Comparison of ENCODE assay signal across 17 cellular contexts in genomic region chr22:37177755-37178154, GRCh38. TPM values are rescaled to one million over a fixed set of nuclear protein-coding genes. Genes with fewer than 3 reads are reported as not detected.
A peak's percentile ranks its signal among the peaks of the same experiment; 100 is the strongest.
DNase-seq lines count a peak whose midpoint lies in the region; ATAC-seq, FAIRE-seq and TF ChIP-seq lines count a peak whose summit lies in the region.
"Had no signal": no experiment of that assay in that cellular context is flagged by ENCODE, and none has a peak within 500 bp of the region (broad histone marks: within the 10 kb centered on the region; RNA-seq: fewer than 3 reads in every experiment).

No MANE protein-coding gene starts in this region.

- peak overlapping the region; percentile 14 for H3K18ac ChIP-seq in trophoblast cell (ENCODE audit: low read length)

- TF ChIP-seq POLR2A in A549 (IDR thresholded peaks at IDR 0.05; ENCODE audit: low read length), result no peak

- no peak overlapping the region for H2BK5ac ChIP-seq in trophoblast cell (ENCODE audit: low read depth, low read length, poor library complexity)

- H3K36me3 ChIP-seq in Panc1 (ENCODE audit: control insufficient read depth, insufficient read depth, low read length), result no peaks in the 10 kb centered on the region
- H3K36me3 ChIP-seq in trophoblast cell (ENCODE audit: control insufficient read depth in 1 of 2, insufficient read depth in 2 of 2, low read length in 2 of 2), result peaks cover 19 to 26% of the 10 kb centered on the region in 2 experiments
- H3K36me3 ChIP-seq: pancreas had no signal

- H3K9me3 ChIP-seq in A549, result no peaks in the 10 kb centered on the region
- no peaks in the 10 kb centered on the region for H3K9me3 ChIP-seq in Panc1 (ENCODE audit: control insufficient read depth, insufficient read depth, low read depth, low read length)
- no peaks in the 10 kb centered on the region for H3K9me3 ChIP-seq in trophoblast cell (ENCODE audit: insufficient read depth, low read depth, low read length)
- H3K9me3 ChIP-seq: pancreas had no signal

- no peak overlapping the region for H2AFZ ChIP-seq in trophoblast cell (ENCODE audit: insufficient read depth, low read length, poor library complexity)

- TF ChIP-seq CTCF in A549 (IDR thresholded peaks at IDR 0.05) (no peak), Panc1 (IDR thresholded peaks at IDR 0.05) (no peak)

- peaks cover 50% of the 10 kb centered on the region for H3K4me1 ChIP-seq in A549
- H3K4me1 ChIP-seq in Panc1 (ENCODE audit: control insufficient read depth, insufficient read depth, low read length), result peaks cover 15% of the 10 kb centered on the region
- peaks cover 26 to 29% of the 10 kb centered on the region in 2 experiments for H3K4me1 ChIP-seq in trophoblast cell (ENCODE audit: control insufficient read depth in 1 of 2, insufficient read depth in 2 of 2, low read length in 2 of 2)

- intact Hi-C loops in Panc1 (cut with micrococcal nuclease; ENCODE audit: unreplicated experiment), result no loop called here

- no peak overlapping the region for H2BK120ac ChIP-seq in trophoblast cell (ENCODE audit: insufficient read depth, low read length, poor library complexity)

- peak overlapping the region; percentile 0 for H2BK12ac ChIP-seq in trophoblast cell (ENCODE audit: low read length)

- ATAC-seq in A549 (peak in 1 of 2 experiments; percentile 10; a peak in 2 of 6 replicates), Panc1 (no peak), GM21447 (IDR thresholded peaks at IDR 0.05; ENCODE audit: unreplicated experiment) (no peak), GM18909 (IDR thresholded peaks at IDR 0.05; ENCODE audit: poor library complexity, unreplicated experiment) (no peak), GM19035 (IDR thresholded peaks at IDR 0.05; ENCODE audit: unreplicated experiment) (no peak)

- H3K4ac ChIP-seq in trophoblast cell (ENCODE audit: low read depth, low read length), result no peak overlapping the region

- H2AK5ac ChIP-seq in trophoblast cell (ENCODE audit: low read length), result no peak overlapping the region

- H3K27ac ChIP-seq in A549, result peak overlapping the region; percentile 79 to 88
- H3K27ac ChIP-seq in Panc1 (ENCODE audit: low read length), result peak overlapping the region; percentile 51
- no peak overlapping the region for H3K27ac ChIP-seq in trophoblast cell (ENCODE audit: low read depth, low read length)

- H4K12ac ChIP-seq in trophoblast cell (ENCODE audit: low read depth, low read length), result no peak overlapping the region

- H3K4me3 ChIP-seq in A549, result no peak overlapping the region
- no peak overlapping the region for H3K4me3 ChIP-seq in Panc1 (ENCODE audit: low read depth in 2 of 2, low read length in 2 of 2)
- H3K4me3 ChIP-seq in trophoblast cell (ENCODE audit: low read depth, low read length), result no peak overlapping the region
- H3K4me3 ChIP-seq: pancreas had no signal

- H3K4me2 ChIP-seq in A549 (peak overlapping the region; percentile 62), trophoblast cell (ENCODE audit: low read length) (no peak overlapping the region)

- POLR2A ChIA-PET in A549 (lab: Yijun Ruan, JAX) (interaction anchor here (1.0 kb wide), 1 partner anchor 21 kb away, joined by 5 read pairs; no protein-coding TSS in a partner anchor), Panc1 (lab: Charles Lee) (interaction anchor here (0.6 to 0.7 kb wide), 2 partner anchors 65 to 110 kb away, joined by 3 to 7 read pairs; no protein-coding TSS in a partner anchor)

- in situ Hi-C loops in Panc1 (cut with HindIII; ENCODE audit: low pct_unique_long_range_greater_than_20kb, low sequenced_read_pairs), result no loop called here

- no peak for FAIRE-seq in A549 (lab: Jason Lieb, UNC)
- FAIRE-seq: endometrium, pancreas had no signal

- H3K27me3 ChIP-seq in Panc1 (ENCODE audit: control insufficient read depth, insufficient read depth, low read length) (no peaks in the 10 kb centered on the region), trophoblast cell (ENCODE audit: insufficient read depth, low read length) (no peaks in the 10 kb centered on the region)
- H3K27me3 ChIP-seq: pancreas had no signal

- no peak for TF ChIP-seq RAD21 in A549 (conservative IDR thresholded peaks at IDR 0.05 in 1 of 2, IDR thresholded peaks at IDR 0.05 in 1 of 2)

- H4K91ac ChIP-seq in trophoblast cell (ENCODE audit: low read depth, low read length), result peak overlapping the region; percentile 67

- no peak overlapping the region for H4K8ac ChIP-seq in trophoblast cell (ENCODE audit: low read depth, low read length)

- no peak overlapping the region for H3K14ac ChIP-seq in trophoblast cell (ENCODE audit: low read length)

- no TSS peak for BruUV-seq in Panc1 (replicated peaks; lab: Mats Ljungman, UMichigan)

- no peak overlapping the region for H3K9ac ChIP-seq in trophoblast cell (ENCODE audit: low read length)

- peaks cover 19% of the 10 kb centered on the region for H3K79me1 ChIP-seq in trophoblast cell (ENCODE audit: low read length)

- no peak for TF ChIP-seq EP300 in A549 (IDR thresholded peaks at IDR 0.05)

- no peaks in the 10 kb centered on the region for H3K79me2 ChIP-seq in trophoblast cell (ENCODE audit: control insufficient read depth, insufficient read depth, low read length, poor library complexity)

- DNase-seq in A549 (ENCODE audit: low read depth in 1 of 2, low spot score in 1 of 2), result no peak
- no peak for DNase-seq in Panc1 (ENCODE audit: low read depth, low spot score)
- peak; percentile 6 for DNase-seq in epidermal melanocyte (ENCODE audit: insufficient read length, low spot score)
- DNase-seq in trophoblast cell, result no peak
- DNase-seq in NCI-H146 (lab: John Stamatoyannopoulos, UW), result no peak
- DNase-seq: amniotic stem cell; NCI-H187; NCI-H446 treated with DMSO at 0.1 percent for 48 hours; SIG-M5; stimulated activated naive CD4-positive, alpha-beta T cell treated with Interleukin-2 at 50 U/mL for 16 hours had no signal

- WGBS in A549 (ENCODE audit: missing lambda C conversion rate), result 95% methylated on average over 3 of the region's 3 CpGs
- no CpG with 5 or more reads among the region's 3 CpGs for WGBS in trophoblast cell (ENCODE audit: extremely low coverage, insufficient coverage, insufficient read length)

- CTCF ChIA-PET in A549 (lab: Yijun Ruan, JAX) (interaction anchor here (1.0 to 4.8 kb wide), 6 partner anchors 9 to 21 kb away, joined by 3 to 38 read pairs (median 4); no protein-coding TSS in a partner anchor), Panc1 (lab: Charles Lee) (no interaction called here)

- H3K23ac ChIP-seq in trophoblast cell (ENCODE audit: low read length), result no peak overlapping the region

TF ChIP-seq in A549, 52 proteins besides CTCF, POLR2A, EP300 and RAD21:
- TF ChIP-seq JUNB (IDR thresholded peaks at IDR 0.05) (no peak), ZFP36 (IDR thresholded peaks at IDR 0.05; ENCODE audit: borderline replicate concordance, partially characterized antibody) (peak; percentile 46)
TF ChIP-seq in A549: peak in this region for 1.

RNA-seq across cellular contexts. Expression of gene C1QTNF6, which starts 10.3 kb away (rescaled TPM):
- polyA plus RNA-seq in A549 (2011; rRNA removed) (18.6 and 24.7 TPM in 2 replicates), A549 (2017; fragmentation: RNase III; extraction: RNeasy Plus Mini Kit Qiagen cat#74134 plus additional on column Dnase treatment) (17.6 to 26.7 TPM (median 24.5 TPM) in 3 replicates)
- 14.8 and 26.9 TPM in 2 replicates for polyA plus RNA-seq in A549 (2012; cell fraction: cytosol; rRNA removed)
- polyA plus RNA-seq in A549 (2012; cell fraction: nucleus; rRNA removed), result 33.8 and 39.1 TPM in 2 replicates
- 11.1 and 12.9 TPM in 2 replicates for polyA minus RNA-seq in A549 (2011; rRNA and poly(A)+ RNA removed)
- 25.0 TPM for total RNA-seq in Panc1 (2021; ENCODE audit: unreplicated experiment)
- polyA plus RNA-seq in Panc1 (2012; ENCODE audit: insufficient read length), result 24.0 TPM
- 64.9 and 67.2 TPM in 2 replicates for polyA plus RNA-seq in trophoblast cell (2013)

RNA-seq across cellular contexts. Expression of gene IL2RB, which starts 28.0 kb away (rescaled TPM):
- polyA plus RNA-seq in A549 (2011; rRNA removed) (0.05 and 0.14 TPM in 2 replicates), A549 (2017; fragmentation: RNase III; extraction: RNeasy Plus Mini Kit Qiagen cat#74134 plus additional on column Dnase treatment) (0.04 to 0.17 TPM (median 0.05 TPM) in 3 replicates)
- polyA plus RNA-seq in A549 (2012; cell fraction: cytosol; rRNA removed), result 0.05 and 0.09 TPM in 2 replicates
- polyA plus RNA-seq in A549 (2012; cell fraction: nucleus; rRNA removed), result 0.09 and 0.12 TPM in 2 replicates
- not detected in 2 replicates for polyA minus RNA-seq in A549 (2011; rRNA and poly(A)+ RNA removed)
- total RNA-seq in Panc1 (2021; ENCODE audit: unreplicated experiment), result 1.0 TPM
- polyA plus RNA-seq in Panc1 (2012; ENCODE audit: insufficient read length), result 0.59 TPM
- polyA plus RNA-seq in trophoblast cell (2013), result 6.6 and 6.7 TPM in 2 replicates

RNA-seq across cellular contexts. Expression of gene SSTR3, which starts 34.5 kb away (rescaled TPM):
- polyA plus RNA-seq in A549 (2011; rRNA removed) (not detected in 2 replicates), A549 (2017; fragmentation: RNase III; extraction: RNeasy Plus Mini Kit Qiagen cat#74134 plus additional on column Dnase treatment) (not detected in 3 replicates)
- not detected in 2 replicates for polyA plus RNA-seq in A549 (2012; cell fraction: cytosol; rRNA removed)
- 0.07 TPM in 1 of 2 replicates, not detected in the other for polyA plus RNA-seq in A549 (2012; cell fraction: nucleus; rRNA removed)
- not detected in 2 replicates for polyA minus RNA-seq in A549 (2011; rRNA and poly(A)+ RNA removed)
- 0.08 TPM for total RNA-seq in Panc1 (2021; ENCODE audit: unreplicated experiment)
- not detected for polyA plus RNA-seq in Panc1 (2012; ENCODE audit: insufficient read length)
- polyA plus RNA-seq in trophoblast cell (2013), result not detected in 2 replicates
- total RNA-seq: fibroblast of villous mesenchyme, M059J had no signal
